Comparison of ENCODE assay signal across 25 cellular contexts in genomic region chr19:58056261-58056660, GRCh38. TPM values are rescaled to one million over a fixed set of nuclear protein-coding genes. Genes with fewer than 3 reads are reported as not detected.
"Had no signal": no experiment of that assay in that cellular context is flagged by ENCODE, and none has a peak within 500 bp of the region (broad histone marks: within the 10 kb centered on the region; RNA-seq: fewer than 3 reads in every experiment).

No MANE protein-coding gene starts in this region.

- H3K79me2 ChIP-seq: parathyroid adenoma had no signal

- H3K4me2 ChIP-seq: neural progenitor cell had no signal

- H3K4me3 ChIP-seq: coronary artery, left lung, lower lobe of right lung, neural progenitor cell, psoas muscle, right atrium auricular region, stomach, thoracic aorta, transverse colon had no signal

- H3K27me3 ChIP-seq: heart right ventricle, neural progenitor cell, right atrium auricular region, transverse colon had no signal

- H3K4me1 ChIP-seq: left lung, lower lobe of right lung, parathyroid adenoma, psoas muscle had no signal

- H3K4me3 Mint-ChIP-seq: endodermal cell; mesothelial cell of epicardium; natural killer cell treated with Interleukin-12 subunit alpha and Interleukin-12 subunit beta and Interleukin-15 and Interleukin-18, amount 100 ng/mL, for 72 hours; neural progenitor cell had no signal

- DNase-seq: effector CD4-positive, alpha-beta T cell; endodermal cell; heart right ventricle; islet precursor cell; left lung; lower lobe of right lung; occipital lobe; psoas muscle; small intestine; stimulated activated CD4-positive, alpha-beta T cell treated with anti-CD3 and anti-CD28 coated beads, Interleukin-12 subunit alpha, Interleukin-12 subunit beta, amount 100 ng/mL, for 4 hours; stimulated activated naive CD4-positive, alpha-beta T cell; stomach; transverse colon had no signal

- ATAC-seq: heart right ventricle; left lung; lower lobe of right lung; natural killer cell treated with Interleukin-12 subunit alpha and Interleukin-12 subunit beta and Interleukin-15 and Interleukin-18, amount 100 ng/mL, for 72 hours; psoas muscle had no signal

- H3K27ac ChIP-seq: coronary artery, left lung, lower lobe of right lung, neural progenitor cell, parathyroid adenoma, psoas muscle, right atrium auricular region, stomach, thoracic aorta, transverse colon had no signal

- H2AFZ ChIP-seq: neural progenitor cell, parathyroid adenoma had no signal

- H3K4me1 Mint-ChIP-seq: endodermal cell, memory B cell had no signal

- FAIRE-seq: frontal cortex, small intestine had no signal

- H3K9me3 ChIP-seq: thoracic aorta had no signal

- H3K36me3 ChIP-seq: heart right ventricle, left lung, lower lobe of right lung, neural progenitor cell, right atrium auricular region, stomach, thoracic aorta, transverse colon had no signal

- H3K27ac Mint-ChIP-seq: endodermal cell; memory B cell; mesothelial cell of epicardium; natural killer cell treated with Interleukin-12 subunit alpha and Interleukin-12 subunit beta and Interleukin-15 and Interleukin-18, amount 100 ng/mL, for 72 hours; neural progenitor cell had no signal

- H3K9ac ChIP-seq: neural progenitor cell, parathyroid adenoma had no signal

RNA-seq across cellular contexts. Expression of gene ZSCAN1, which starts 22.4 kb away (rescaled TPM):
- total RNA-seq: dermis microvascular lymphatic vessel endothelial cell; glomerular endothelial cell; lower lobe of right lung; myocyte; natural killer cell treated with Interleukin-12 subunit alpha and Interleukin-12 subunit beta and Interleukin-15 and Interleukin-18, amount 100 ng/mL, for 72 hours; psoas muscle; right atrium auricular region; thoracic aorta; transverse colon had no signal
- polyA plus RNA-seq: psoas muscle had no signal
